In the genomic region with DNA sequence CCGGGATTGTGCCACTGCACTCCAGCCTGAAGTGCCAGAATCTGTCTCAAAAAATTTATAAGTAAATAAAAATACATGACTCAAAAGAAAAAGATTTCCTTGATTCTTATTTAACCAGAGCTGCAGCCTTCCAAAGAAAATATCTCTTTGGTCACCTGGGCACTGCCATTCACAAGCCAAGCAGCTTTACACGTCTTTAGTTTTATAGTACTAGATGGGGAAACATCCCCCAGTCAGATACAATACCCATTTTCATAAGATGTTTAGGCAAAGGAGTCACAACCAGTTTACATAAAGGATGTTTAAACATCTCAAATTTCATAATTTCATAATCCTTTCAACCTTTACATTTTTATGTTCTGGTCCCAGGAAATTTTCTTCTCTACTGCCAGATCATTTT, we compare ENCODE assay signal across 23 cellular contexts.
"Had no signal": no experiment of that assay in that cellular context is flagged by ENCODE, and none has a peak within 500 bp of the region (broad histone marks: within the 10 kb centered on the region; RNA-seq: fewer than 3 reads in every experiment).

No MANE protein-coding gene starts in this region.

- H3K27ac Mint-ChIP-seq: memory B cell; naive thymus-derived CD4-positive, alpha-beta T cell; natural killer cell treated with Interleukin-12 subunit alpha and Interleukin-12 subunit beta and Interleukin-15 and Interleukin-18, amount 100 ng/mL, for 72 hours; progenitor cell of endocrine pancreas; stimulated activated memory B cell treated with anti-CD40 and anti-IgM and Interleukin-4, amounts not matched to agents 10 μg/mL and 1 μg/mL and 100 μg/mL, for 72 hours; stimulated activated naive CD8-positive, alpha-beta T cell treated with anti-CD3 and anti-CD28 coated beads, Interleukin-15, amount 100 ng/mL, for 72 hours had no signal

- DNase-seq: left ventricle myocardium inferior; midbrain; mucosa of descending colon; naive thymus-derived CD4-positive, alpha-beta T cell; ovary; right lobe of liver; stimulated activated CD4-positive, alpha-beta T cell treated with anti-CD3 and anti-CD28 coated beads, Interleukin-1b, Interleukin-23, amount 100 ng/mL, for 48 hours; stimulated activated CD4-positive, alpha-beta T cell treated with anti-CD3 and anti-CD28 coated beads, Interleukin-2, amount 100 ng/mL, for 48 hours; stimulated activated CD4-positive, alpha-beta T cell treated with anti-CD3 and anti-CD28 coated beads, Interleukin-4, amount 100 ng/mL, for 4 hours; stimulated activated CD8-positive, alpha-beta memory T cell treated with anti-CD3 and anti-CD28 coated beads, Interleukin-4, amount 100 ng/mL, for 48 hours; stimulated activated naive CD4-positive, alpha-beta T cell treated with Interleukin-2 at 50 U/mL for 16 hours; stimulated activated naive CD8-positive, alpha-beta T cell treated with anti-CD3 and anti-CD28 coated beads, Interleukin-15, amount 100 ng/mL, for 72 hours; substantia nigra; uterus had no signal

- H3K27me3 Mint-ChIP-seq: progenitor cell of endocrine pancreas, type B pancreatic cell had no signal

- H3K27ac ChIP-seq: left ventricle myocardium inferior, ovary, right atrium auricular region, right lobe of liver, tibial nerve, uterus had no signal

- H3K4me1 ChIP-seq: left ventricle myocardium inferior, right atrium auricular region, right lobe of liver, tibial nerve, uterus had no signal

- H3K9me3 Mint-ChIP-seq: memory B cell; natural killer cell treated with Interleukin-12 subunit alpha and Interleukin-12 subunit beta and Interleukin-15 and Interleukin-18, amount 100 ng/mL, for 72 hours; stimulated activated memory B cell treated with anti-CD40 and anti-IgM and Interleukin-4, amounts not matched to agents 10 μg/mL and 1 μg/mL and 100 μg/mL, for 72 hours; stimulated activated naive CD8-positive, alpha-beta T cell treated with anti-CD3 and anti-CD28 coated beads, Interleukin-15, amount 100 ng/mL, for 72 hours; type B pancreatic cell had no signal

- H3K4me3 ChIP-seq: left ventricle myocardium inferior, lung, mucosa of descending colon, ovary, right atrium auricular region, right lobe of liver, smooth muscle cell, tibial nerve, uterus had no signal

- H3K9me3 ChIP-seq: left ventricle myocardium inferior, mucosa of descending colon, ovary, right atrium auricular region, tibial nerve, uterus had no signal

- H3K4me3 Mint-ChIP-seq: memory B cell; naive thymus-derived CD4-positive, alpha-beta T cell; natural killer cell treated with Interleukin-12 subunit alpha and Interleukin-12 subunit beta and Interleukin-15 and Interleukin-18, amount 100 ng/mL, for 72 hours; stimulated activated memory B cell treated with anti-CD40 and anti-IgM and Interleukin-4, amounts not matched to agents 10 μg/mL and 1 μg/mL and 100 μg/mL, for 72 hours; stimulated activated naive CD8-positive, alpha-beta T cell treated with anti-CD3 and anti-CD28 coated beads, Interleukin-15, amount 100 ng/mL, for 72 hours; type B pancreatic cell had no signal

- H3K36me3 ChIP-seq: left ventricle myocardium inferior, ovary, right atrium auricular region, right lobe of liver, tibial nerve, uterus had no signal

- ATAC-seq: mucosa of descending colon; naive thymus-derived CD4-positive, alpha-beta T cell; natural killer cell treated with Interleukin-12 subunit alpha and Interleukin-12 subunit beta and Interleukin-15 and Interleukin-18, amount 100 ng/mL, for 72 hours; right lobe of liver; stimulated activated memory B cell treated with anti-CD40 and anti-IgM and Interleukin-4, amounts not matched to agents 10 μg/mL and 1 μg/mL and 100 μg/mL, for 72 hours; stimulated activated naive CD8-positive, alpha-beta T cell treated with anti-CD3 and anti-CD28 coated beads, Interleukin-15, amount 100 ng/mL, for 72 hours had no signal

- H3K4me2 ChIP-seq: smooth muscle cell had no signal

- H3K27me3 ChIP-seq: right atrium auricular region, right lobe of liver, tibial nerve, uterus had no signal

- H3K4me1 Mint-ChIP-seq: memory B cell; stimulated activated memory B cell treated with anti-CD40 and anti-IgM and Interleukin-4, amounts not matched to agents 10 μg/mL and 1 μg/mL and 100 μg/mL, for 72 hours had no signal

- H3K36me3 Mint-ChIP-seq: memory B cell; natural killer cell treated with Interleukin-12 subunit alpha and Interleukin-12 subunit beta and Interleukin-15 and Interleukin-18, amount 100 ng/mL, for 72 hours; stimulated activated memory B cell treated with anti-CD40 and anti-IgM and Interleukin-4, amounts not matched to agents 10 μg/mL and 1 μg/mL and 100 μg/mL, for 72 hours; type B pancreatic cell had no signal
